In genomic region chr5:170343177-170343576, GRCh38 we compare ENCODE assay signal across 32 cellular contexts. TPM values are rescaled to one million over a fixed set of nuclear protein-coding genes. Genes with fewer than 3 reads are reported as not detected.
"Had no signal": no experiment of that assay in that cellular context is flagged by ENCODE, and none has a peak within 500 bp of the region (broad histone marks: within the 10 kb centered on the region; RNA-seq: fewer than 3 reads in every experiment).

No MANE protein-coding gene starts in this region.

- DNase-seq: activated B cell treated with CpG ODN at 0.5 μM for 24 hours; activated CD4-positive, alpha-beta memory T cell treated with anti-CD3 and anti-CD28 coated beads, Interleukin-2, amount 10 ng/mL, durations not matched to agents 7 days and 5 days; activated CD4-positive, alpha-beta T cell treated with anti-CD3 and anti-CD28 coated beads for 48 hours; activated CD4-positive, alpha-beta T cell treated with anti-CD3 and anti-CD28 coated beads, Interleukin-2, amount 10 ng/mL, durations not matched to agents 7 days and 5 days; activated CD4-positive, alpha-beta T cell treated with anti-CD3 and anti-CD28 coated beads, Interleukin-2, amount 50 U/mL, for 48 hours; activated CD4-positive, CD25-positive, alpha-beta regulatory T cell treated with anti-CD3 and anti-CD28 coated beads, Interleukin-2, amount 50 U/mL, for 72 hours; activated CD8-positive, alpha-beta memory T cell treated with anti-CD3 and anti-CD28 coated beads, Interleukin-2, amount 10 ng/mL, durations not matched to agents 7 days and 5 days; activated CD8-positive, alpha-beta T cell treated with anti-CD3 and anti-CD28 coated beads, Interleukin-2, amount 10 ng/mL, durations not matched to agents 7 days and 5 days; activated effector memory CD4-positive, alpha-beta T cell treated with Interleukin-2 at 50 U/mL for 16 hours; activated gamma-delta T cell; activated naive CD4-positive, alpha-beta T cell treated with anti-CD3 and anti-CD28 coated beads, Interleukin-2, amount 10 ng/mL, durations not matched to agents 7 days and 5 days; activated naive CD4-positive, alpha-beta T cell treated with Interleukin-2 at 50 U/mL for 16 hours; activated naive CD8-positive, alpha-beta T cell treated with anti-CD3 and anti-CD28 coated beads, Interleukin-2, amount 10 ng/mL, durations not matched to agents 7 days and 5 days; activated naive CD8-positive, alpha-beta T cell treated with anti-CD3 and anti-CD28 coated beads, Interleukin-2, amount 50 U/mL, for 24 hours; activated T-cell treated with anti-CD3 and anti-CD28 coated beads, Interleukin-2, amount 50 U/mL, for 48 hours; amygdala; anterior cingulate cortex; central memory CD4-positive, alpha-beta T cell; SW 1271; T-helper 1 cell; T-helper 2 cell; T-helper 9 cell had no signal

- H3K4me3 ChIP-seq: ascending aorta had no signal

- H3K36me3 Mint-ChIP-seq: activated CD8-positive, alpha-beta memory T cell treated with anti-CD3 and anti-CD28 coated beads, Interleukin-2, amount 10 ng/mL, durations not matched to agents 7 days and 5 days; activated naive CD4-positive, alpha-beta T cell treated with anti-CD3 and anti-CD28 coated beads, Interleukin-2, amount 10 ng/mL, durations not matched to agents 7 days and 5 days; activated naive CD4-positive, alpha-beta T cell treated with anti-CD3 and anti-CD28 coated beads, Interleukin-2, amount 50 U/mL, for 24 hours; activated naive CD8-positive, alpha-beta T cell; brain had no signal

- H3K4me1 ChIP-seq: ascending aorta had no signal

- H3K9me3 ChIP-seq: ascending aorta had no signal

- H3K27ac Mint-ChIP-seq: activated B cell treated with CpG ODN at 0.5 μM for 24 hours; activated CD4-positive, alpha-beta memory T cell treated with anti-CD3 and anti-CD28 coated beads, Interleukin-2, amount 10 ng/mL, durations not matched to agents 7 days and 5 days; activated CD4-positive, alpha-beta T cell treated with anti-CD3 and anti-CD28 coated beads, Interleukin-2, amount 10 ng/mL, durations not matched to agents 7 days and 5 days; activated CD8-positive, alpha-beta memory T cell treated with anti-CD3 and anti-CD28 coated beads, Interleukin-2, amount 10 ng/mL, durations not matched to agents 7 days and 5 days; activated CD8-positive, alpha-beta T cell treated with anti-CD3 and anti-CD28 coated beads, Interleukin-2, amount 10 ng/mL, durations not matched to agents 7 days and 5 days; activated naive CD4-positive, alpha-beta T cell treated with anti-CD3 and anti-CD28 coated beads, Interleukin-2, amount 10 ng/mL, durations not matched to agents 7 days and 5 days; activated naive CD4-positive, alpha-beta T cell treated with anti-CD3 and anti-CD28 coated beads, Interleukin-2, amount 50 U/mL, for 24 hours; activated naive CD8-positive, alpha-beta T cell; activated naive CD8-positive, alpha-beta T cell treated with anti-CD3 and anti-CD28 coated beads, Interleukin-2, amount 10 ng/mL, durations not matched to agents 7 days and 5 days; activated naive CD8-positive, alpha-beta T cell treated with anti-CD3 and anti-CD28 coated beads, Interleukin-2, amount 50 U/mL, for 24 hours; activated T-cell treated with anti-CD3 and anti-CD28 coated beads, Interleukin-2, amount 50 U/mL, for 24 hours; activated T-helper 2 cell treated with anti-CD3 and anti-CD28 coated beads, Interferon-gamma antibody, Interleukin-2, Interleukin-4, amounts not matched to agents 10 μg/mL and 5 μg/mL and 100 μg/mL, durations not matched to agents 14 hours and 24 hours and 36 hours; brain; T-helper 1 cell treated with Interleukin-12 subunit alpha and Interleukin-12 subunit beta and Interleukin-4 antibody, amounts not matched to agents 30 μg/mL and 1 μg/mL, for 36 hours; T-helper 2 cell treated with Interferon-gamma antibody and Interleukin-4, amounts not matched to agents 5 μg/mL and 100 μg/mL, for 36 hours had no signal

- H3K27me3 ChIP-seq: ascending aorta had no signal

- H3K36me3 ChIP-seq: ascending aorta had no signal

- H3K4me3 Mint-ChIP-seq: activated B cell treated with CpG ODN at 0.5 μM for 24 hours; activated CD4-positive, alpha-beta memory T cell treated with anti-CD3 and anti-CD28 coated beads, Interleukin-2, amount 10 ng/mL, durations not matched to agents 7 days and 5 days; activated CD4-positive, alpha-beta T cell treated with anti-CD3 and anti-CD28 coated beads, Interleukin-2, amount 10 ng/mL, durations not matched to agents 7 days and 5 days; activated CD8-positive, alpha-beta memory T cell treated with anti-CD3 and anti-CD28 coated beads, Interleukin-2, amount 10 ng/mL, durations not matched to agents 7 days and 5 days; activated CD8-positive, alpha-beta T cell treated with anti-CD3 and anti-CD28 coated beads, Interleukin-2, amount 10 ng/mL, durations not matched to agents 7 days and 5 days; activated naive CD4-positive, alpha-beta T cell treated with anti-CD3 and anti-CD28 coated beads, Interleukin-2, amount 10 ng/mL, durations not matched to agents 7 days and 5 days; activated naive CD4-positive, alpha-beta T cell treated with anti-CD3 and anti-CD28 coated beads, Interleukin-2, amount 50 U/mL, for 24 hours; activated naive CD8-positive, alpha-beta T cell; activated naive CD8-positive, alpha-beta T cell treated with anti-CD3 and anti-CD28 coated beads, Interleukin-2, amount 10 ng/mL, durations not matched to agents 7 days and 5 days; activated naive CD8-positive, alpha-beta T cell treated with anti-CD3 and anti-CD28 coated beads, Interleukin-2, amount 50 U/mL, for 24 hours; activated T-cell treated with anti-CD3 and anti-CD28 coated beads, Interleukin-2, amount 50 U/mL, for 24 hours; brain; T-helper 1 cell treated with Interleukin-12 subunit alpha and Interleukin-12 subunit beta and Interleukin-4 antibody, amounts not matched to agents 30 μg/mL and 1 μg/mL, for 36 hours; T-helper 2 cell treated with Interferon-gamma antibody and Interleukin-4, amounts not matched to agents 5 μg/mL and 100 μg/mL, for 36 hours had no signal

- H3K27ac ChIP-seq: ascending aorta, VCaP had no signal

- H3K9me3 Mint-ChIP-seq: activated CD4-positive, alpha-beta memory T cell treated with anti-CD3 and anti-CD28 coated beads, Interleukin-2, amount 10 ng/mL, durations not matched to agents 7 days and 5 days; activated CD4-positive, alpha-beta T cell treated with anti-CD3 and anti-CD28 coated beads, Interleukin-2, amount 10 ng/mL, durations not matched to agents 7 days and 5 days; activated naive CD4-positive, alpha-beta T cell treated with anti-CD3 and anti-CD28 coated beads, Interleukin-2, amount 10 ng/mL, durations not matched to agents 7 days and 5 days; activated naive CD4-positive, alpha-beta T cell treated with anti-CD3 and anti-CD28 coated beads, Interleukin-2, amount 50 U/mL, for 24 hours; activated naive CD8-positive, alpha-beta T cell treated with anti-CD3 and anti-CD28 coated beads, Interleukin-2, amount 50 U/mL, for 24 hours; activated T-cell treated with anti-CD3 and anti-CD28 coated beads, Interleukin-2, amount 50 U/mL, for 24 hours; activated T-helper 2 cell treated with anti-CD3 and anti-CD28 coated beads, Interferon-gamma antibody, Interleukin-2, Interleukin-4, amounts not matched to agents 10 μg/mL and 5 μg/mL and 100 μg/mL, durations not matched to agents 14 hours and 24 hours and 36 hours; T-helper 1 cell treated with Interleukin-12 subunit alpha and Interleukin-12 subunit beta and Interleukin-4 antibody, amounts not matched to agents 30 μg/mL and 1 μg/mL, for 36 hours; T-helper 2 cell treated with Interferon-gamma antibody and Interleukin-4, amounts not matched to agents 5 μg/mL and 100 μg/mL, for 36 hours had no signal

- H3K27me3 Mint-ChIP-seq: activated naive CD8-positive, alpha-beta T cell had no signal

- ATAC-seq: activated CD8-positive, alpha-beta memory T cell treated with anti-CD3 and anti-CD28 coated beads, Interleukin-2, amount 10 ng/mL, durations not matched to agents 7 days and 5 days; activated CD8-positive, alpha-beta T cell treated with anti-CD3 and anti-CD28 coated beads, Interleukin-2, amount 10 ng/mL, durations not matched to agents 7 days and 5 days; activated naive CD8-positive, alpha-beta T cell treated with anti-CD3 and anti-CD28 coated beads, Interleukin-2, amount 50 U/mL, for 24 hours had no signal

- FAIRE-seq: TTC549 had no signal

RNA-seq across cellular contexts. Expression of gene KCNMB1, which starts 46.0 kb away (rescaled TPM):
- total RNA-seq: activated B cell treated with CpG ODN at 0.5 μM for 24 hours; activated CD4-positive, alpha-beta memory T cell treated with anti-CD3 and anti-CD28 coated beads, Interleukin-2, amount 10 ng/mL, durations not matched to agents 7 days and 5 days; activated CD4-positive, alpha-beta T cell treated with anti-CD3 and anti-CD28 coated beads, Interleukin-2, amount 10 ng/mL, durations not matched to agents 7 days and 5 days; activated CD8-positive, alpha-beta memory T cell treated with anti-CD3 and anti-CD28 coated beads, Interleukin-2, amount 10 ng/mL, durations not matched to agents 7 days and 5 days; activated CD8-positive, alpha-beta T cell treated with anti-CD3 and anti-CD28 coated beads, Interleukin-2, amount 10 ng/mL, durations not matched to agents 7 days and 5 days; activated naive CD8-positive, alpha-beta T cell treated with anti-CD3 and anti-CD28 coated beads, Interleukin-2, amount 10 ng/mL, durations not matched to agents 7 days and 5 days; activated T-helper 2 cell treated with anti-CD3 and anti-CD28 coated beads, Interferon-gamma antibody, Interleukin-2, Interleukin-4, amounts not matched to agents 10 μg/mL and 5 μg/mL and 100 μg/mL, durations not matched to agents 14 hours and 24 hours and 36 hours had no signal
